In the genomic region with DNA sequence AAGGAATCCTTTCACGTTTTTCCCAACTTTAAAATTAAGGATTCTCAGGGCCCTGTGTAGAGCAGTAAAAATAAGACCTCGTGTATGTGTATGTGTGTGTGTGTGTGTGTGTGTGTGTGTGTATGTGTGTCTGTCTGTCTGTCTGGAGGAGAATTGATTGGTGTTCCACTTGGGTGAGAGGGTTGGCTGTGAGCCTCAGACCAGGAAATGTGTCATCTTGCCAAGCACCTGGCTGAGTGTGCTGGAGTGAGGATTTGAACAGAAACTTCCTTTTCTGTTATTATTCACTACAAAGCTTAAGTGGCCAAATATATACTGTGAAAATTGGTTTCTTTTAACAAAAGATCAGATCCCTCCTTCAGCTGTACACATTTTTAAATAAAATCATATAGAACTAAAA, we compare ENCODE assay signal across 8 cellular contexts.
DNase-seq lines count a peak whose midpoint lies in the region; ATAC-seq, FAIRE-seq and TF ChIP-seq lines count a peak whose summit lies in the region.
"Not testable (repeated sequence)": the region's sequence is repeated elsewhere in the genome, so short reads cannot be mapped to it uniquely, and the experiment has no call there.

No MANE protein-coding gene starts in this region.

- not testable (repeated sequence) for TF ChIP-seq RAD21 in H1 (IDR thresholded peaks at IDR 0.05 in 1 of 2, conservative IDR thresholded peaks at IDR 0.05 in 1 of 2; ENCODE audit: low read depth in 2 of 2, low read length in 2 of 2)

- H2BK12ac ChIP-seq in H1 (ENCODE audit: low read depth, low read length), result not testable (repeated sequence)

- not testable (repeated sequence) for H3K4me3 Mint-ChIP-seq in activated naive CD8-positive, alpha-beta T cell treated with anti-CD3 and anti-CD28 coated beads, Interleukin-2, amount 10 ng/mL, durations not matched to agents 7 days and 5 days

- not testable (repeated sequence) for H3K56ac ChIP-seq in H1 (replicated peaks; ENCODE audit: insufficient read length, low read depth, low read length)

- H4K91ac ChIP-seq in H1 (replicated peaks; ENCODE audit: insufficient read length, low read length), result not testable (repeated sequence)

- not testable (repeated sequence) for H4K8ac ChIP-seq in H1 (ENCODE audit: extremely low read depth, insufficient read depth, low read length)

- H3K27me3 Mint-ChIP-seq in activated naive CD8-positive, alpha-beta T cell treated with anti-CD3 and anti-CD28 coated beads, Interleukin-2, amount 10 ng/mL, durations not matched to agents 7 days and 5 days, result not testable (repeated sequence)

- H3K18ac ChIP-seq in H1 (ENCODE audit: extremely low read depth, low read length), result 0 out of 2 replicates have a peak overlapping the region, but pooled peaks have one; percentile 9

- TF ChIP-seq CTCF in HFF-Myc (IDR thresholded peaks at IDR 0.05; ENCODE audit: low read depth, low read length, missing control alignments); H1 (IDR thresholded peaks at IDR 0.05; ENCODE audit: control extremely low read depth in 1 of 3, insufficient read depth in 1 of 3, low read depth in 1 of 3, low read length in 3 of 3); kidney epithelial cell (IDR thresholded peaks at IDR 0.05; ENCODE audit: insufficient read depth, low read length, poor library complexity, severe bottlenecking): not testable (repeated sequence)

- H3K9me3 ChIP-seq in H1 (ENCODE audit: insufficient read depth in 2 of 2, low read depth in 1 of 2, low read length in 1 of 2), result not testable (repeated sequence)

- not testable (repeated sequence) for H3K4ac ChIP-seq in H1 (replicated peaks; ENCODE audit: insufficient read length, low read depth, low read length)

- ATAC-seq in activated naive CD8-positive, alpha-beta T cell treated with anti-CD3 and anti-CD28 coated beads, Interleukin-2, amount 10 ng/mL, durations not matched to agents 7 days and 5 days (ENCODE audit: low read depth), result not testable (repeated sequence)

- not testable (repeated sequence) for H2AK5ac ChIP-seq in H1 (ENCODE audit: low read depth, low read length)

- peak; percentile 33 for DNase-seq in EH (ENCODE audit: low read depth)
- peak; percentile 29 for DNase-seq in HFF-Myc (ENCODE audit: extremely low read depth, low read depth)
- peak; percentile 29 for DNase-seq in Kasumi-1 (lab: John Stamatoyannopoulos, UW)
- peak; percentile 71 for DNase-seq in RPMI7951 (ENCODE audit: low read depth)
- DNase-seq in activated naive CD8-positive, alpha-beta T cell treated with anti-CD3 and anti-CD28 coated beads, Interleukin-2, amount 10 ng/mL, durations not matched to agents 7 days and 5 days; H1 (ENCODE audit: low read depth in 1 of 2, low spot score in 2 of 2): not testable (repeated sequence)
- peak; percentile 72 for DNase-seq in kidney epithelial cell (ENCODE audit: low read depth)
- peak; percentile 39 for DNase-seq in skeletal muscle cell (ENCODE audit: low read depth)

- not testable (repeated sequence) for H2BK120ac ChIP-seq in H1 (replicated peaks; ENCODE audit: low read depth, low read length)

- not testable (repeated sequence) for H4K5ac ChIP-seq in H1 (ENCODE audit: insufficient read length, low read depth, low read length)

- not testable (repeated sequence) for H3K36me3 ChIP-seq in H1 (ENCODE audit: control insufficient read depth in 2 of 4, insufficient read depth in 4 of 4, low read length in 3 of 4); kidney epithelial cell (ENCODE audit: control insufficient read depth, insufficient read depth, low read length)

- peaks cover 12% of the 10 kb centered on the region for H3K4me1 Mint-ChIP-seq in activated naive CD8-positive, alpha-beta T cell treated with anti-CD3 and anti-CD28 coated beads, Interleukin-2, amount 10 ng/mL, durations not matched to agents 7 days and 5 days

- H3K9me3 Mint-ChIP-seq in activated naive CD8-positive, alpha-beta T cell treated with anti-CD3 and anti-CD28 coated beads, Interleukin-2, amount 10 ng/mL, durations not matched to agents 7 days and 5 days, result not testable (repeated sequence)

- not testable (repeated sequence) for H3K4me3 ChIP-seq in HFF-Myc (replicated peaks; ENCODE audit: low read depth, low read length); H1 (ENCODE audit: extremely low read depth in 1 of 4, insufficient read depth in 2 of 4, low read depth in 3 of 4, low read length in 4 of 4); kidney epithelial cell (ENCODE audit: low read depth, low read length); skeletal muscle cell (ENCODE audit: low read depth, low read length)

- H3K79me1 ChIP-seq in H1 (ENCODE audit: low read depth, low read length), result not testable (repeated sequence)

- peaks cover 23% of the 10 kb centered on the region for H3K36me3 Mint-ChIP-seq in activated naive CD8-positive, alpha-beta T cell treated with anti-CD3 and anti-CD28 coated beads, Interleukin-2, amount 10 ng/mL, durations not matched to agents 7 days and 5 days

- not testable (repeated sequence) for H2BK20ac ChIP-seq in H1 (ENCODE audit: low read length)

- WGBS in H1 (ENCODE audit: extremely low coverage in 1 of 2, insufficient coverage in 1 of 2, insufficient read length in 1 of 2, insufficient replicate concordance in 2 of 2, low coverage in 1 of 2, low lambda C conversion rate in 2 of 2, missing lambda C conversion rate in 1 of 2), 2 experiments, result 91% methylated on average over 2 of the region's 2 CpGs; no CpG with 5 or more reads in 1 of the 2 experiments

- not testable (repeated sequence) for H3K79me2 ChIP-seq in H1 (ENCODE audit: control insufficient read depth in 1 of 2, insufficient read depth in 2 of 2, low read length in 2 of 2)

- H2AFZ ChIP-seq in H1 (ENCODE audit: low read length), result not testable (repeated sequence)

- FAIRE-seq in H1 (lab: Jason Lieb, UNC), result not testable (repeated sequence)

- not testable (repeated sequence) for H3K14ac ChIP-seq in H1 (ENCODE audit: insufficient read length)

- not testable (repeated sequence) for H3K23ac ChIP-seq in H1 (ENCODE audit: insufficient read length)

- peak overlapping the region; percentile 43 for H3K27ac Mint-ChIP-seq in activated naive CD8-positive, alpha-beta T cell treated with anti-CD3 and anti-CD28 coated beads, Interleukin-2, amount 10 ng/mL, durations not matched to agents 7 days and 5 days

- not testable (repeated sequence) for H4K20me1 ChIP-seq in H1 (replicated peaks in 1 of 2; ENCODE audit: control insufficient read depth in 1 of 2, insufficient read depth in 2 of 2, low read length in 2 of 2)

- POLR2A ChIA-PET in activated naive CD8-positive, alpha-beta T cell treated with anti-CD3 and anti-CD28 coated beads, Interleukin-2, amount 10 ng/mL, durations not matched to agents 7 days and 5 days (lab: Charles Lee), result interaction anchor here (0.5 kb wide), 1 partner anchor 267 kb away, joined by 4 read pairs; no protein-coding TSS in a partner anchor
- POLR2A ChIA-PET in H1 (lab: Charles Lee; ENCODE audit: partially characterized antibody), result not testable (repeated sequence)

- not testable (repeated sequence) for H3K4me2 ChIP-seq in H1 (ENCODE audit: insufficient read depth in 1 of 2, low read depth in 2 of 2, low read length in 2 of 2)

- H3K4me1 ChIP-seq in H1 (replicated peaks in 1 of 4; ENCODE audit: control insufficient read depth in 3 of 4, insufficient read depth in 4 of 4, low read length in 3 of 4), result not testable (repeated sequence)

- TF ChIP-seq POLR2A in H1 (IDR thresholded peaks at IDR 0.05; ENCODE audit: control extremely low read depth in 1 of 2, low read depth in 2 of 2, low read length in 2 of 2), result not testable (repeated sequence)

- H3K23me2 ChIP-seq in H1 (ENCODE audit: low read depth, low read length), result not testable (repeated sequence)

- H3K27ac ChIP-seq in H1 (ENCODE audit: low read depth, low read length), result not testable (repeated sequence)

- H3K27me3 ChIP-seq in H1 (replicated peaks in 1 of 4; ENCODE audit: control insufficient read depth in 3 of 4, extremely low read depth in 1 of 4, insufficient read depth in 3 of 4, low read length in 3 of 4); kidney epithelial cell (ENCODE audit: control insufficient read depth, insufficient read depth, low read length): not testable (repeated sequence)

- not testable (repeated sequence) for H2BK5ac ChIP-seq in H1 (ENCODE audit: low read depth, low read length)

- TF ChIP-seq EP300 in H1 (IDR thresholded peaks at IDR 0.05; ENCODE audit: borderline replicate concordance in 1 of 2, low read depth in 2 of 2, low read length in 2 of 2), result not testable (repeated sequence)

- H3K9ac ChIP-seq in H1 (replicated peaks in 1 of 4; ENCODE audit: extremely low read depth in 1 of 4, low read depth in 3 of 4, low read length in 3 of 4), result not testable (repeated sequence)

- CTCF ChIA-PET in H1 (lab: Charles Lee; ENCODE audit: partially characterized antibody), result not testable (repeated sequence)

- H2BK15ac ChIP-seq in H1 (ENCODE audit: low read length), result not testable (repeated sequence)
